8 cellular contexts compared by ENCODE assay signal in genomic region chr3:182794455-182794773, GRCh38. TPM values are rescaled to one million over a fixed set of nuclear protein-coding genes. Genes with fewer than 3 reads are reported as not detected.
A peak's percentile ranks its signal among the peaks of the same experiment; 100 is the strongest.
DNase-seq lines count a peak whose midpoint lies in the region; ATAC-seq, FAIRE-seq and TF ChIP-seq lines count a peak whose summit lies in the region.

No MANE protein-coding gene starts in this region.

- H3K9me3 Mint-ChIP-seq in CD4-positive, CD25-positive, alpha-beta regulatory T cell: peaks cover 0 to 3% (median 0%) of the 10 kb centered on the region in 7 donors
- no peaks in the 10 kb centered on the region for H3K9me3 Mint-ChIP-seq in nephron progenitor cell

- H3K4me1 Mint-ChIP-seq in CD4-positive, CD25-positive, alpha-beta regulatory T cell: peaks cover 20 to 55% (median 37%) of the 10 kb centered on the region in 4 donors
- peaks cover 22% of the 10 kb centered on the region for H3K4me1 Mint-ChIP-seq in nephron progenitor cell

- peak overlapping the region; percentile 92 for H3K27ac ChIP-seq in CD4-positive, CD25-positive, alpha-beta regulatory T cell (ENCODE audit: insufficient read depth, low read length, poor library complexity, severe bottlenecking)
- H3K27ac ChIP-seq in duodenal mucosa (ENCODE audit: low read depth, low read length): peak overlapping the region; percentile 93

- no peak for FAIRE-seq in D721Med (lab: Jason Lieb, UNC)

- peak overlapping the region; percentile 89 to 96 (median 94) for H3K4me3 Mint-ChIP-seq in CD4-positive, CD25-positive, alpha-beta regulatory T cell
- peak overlapping the region; percentile 94 for H3K4me3 Mint-ChIP-seq in nephron progenitor cell

- peaks cover 12% of the 10 kb centered on the region for H3K27me3 ChIP-seq in CD4-positive, CD25-positive, alpha-beta regulatory T cell (ENCODE audit: control insufficient read depth, insufficient read depth, low read length)
- H3K27me3 ChIP-seq in duodenal mucosa (ENCODE audit: control insufficient read depth in 1 of 2, insufficient read depth in 2 of 2, low read length in 2 of 2): no peaks in the 10 kb centered on the region

- H3K27me3 Mint-ChIP-seq in CD4-positive, CD25-positive, alpha-beta regulatory T cell: peaks cover 4% of the 10 kb centered on the region
- peaks cover 7% of the 10 kb centered on the region for H3K27me3 Mint-ChIP-seq in nephron progenitor cell (ENCODE audit: low read depth, poor library complexity)

- DNase-seq in CD4-positive, CD25-positive, alpha-beta regulatory T cell: no peak
- peak; percentile 52 for DNase-seq in NCI-H146 treated with DMSO at 0.1 percent for 48 hours (lab: John Stamatoyannopoulos, UW; ENCODE audit: unreplicated experiment)
- no peak for DNase-seq in nephron progenitor cell
- no peak for DNase-seq in GOT3 (lab: John Stamatoyannopoulos, UW)
- no peak for DNase-seq in stimulated activated CD4-positive, alpha-beta T cell treated with anti-CD3 and anti-CD28 coated beads, Interleukin-2, amount 100 ng/mL, for 48 hours
- DNase-seq in D721Med (ENCODE audit: insufficient read length, low spot score): no peak

- TF ChIP-seq CTCF in nephron progenitor cell (IDR thresholded peaks at IDR 0.05) (no peak), D721Med (IDR thresholded peaks at IDR 0.05; ENCODE audit: insufficient read depth, missing control alignments) (no peak)

- ATAC-seq in CD4-positive, CD25-positive, alpha-beta regulatory T cell (ENCODE audit: low read depth in 2 of 2): no peak
- no peak for ATAC-seq in GM21367 (IDR thresholded peaks at IDR 0.05; ENCODE audit: unreplicated experiment)

- peak overlapping the region; percentile 94 to 98 (median 97) for H3K27ac Mint-ChIP-seq in CD4-positive, CD25-positive, alpha-beta regulatory T cell
- peak overlapping the region; percentile 86 for H3K27ac Mint-ChIP-seq in nephron progenitor cell

- H3K4me1 ChIP-seq in CD4-positive, CD25-positive, alpha-beta regulatory T cell (ENCODE audit: control insufficient read depth, insufficient read depth, low read length, poor library complexity, severe bottlenecking): peaks cover 30% of the 10 kb centered on the region
- peaks cover 18 to 27% of the 10 kb centered on the region in 2 donors for H3K4me1 ChIP-seq in duodenal mucosa (ENCODE audit: control insufficient read depth in 1 of 2, insufficient read depth in 2 of 2, low read length in 2 of 2)

- H3K9me3 ChIP-seq in CD4-positive, CD25-positive, alpha-beta regulatory T cell (ENCODE audit: control insufficient read depth in 2 of 2, low read length in 2 of 2): no peaks in the 10 kb centered on the region
- H3K9me3 ChIP-seq in duodenal mucosa (ENCODE audit: control insufficient read depth in 1 of 2, low read length in 2 of 2): no peaks in the 10 kb centered on the region

- H3K4me3 ChIP-seq in CD4-positive, CD25-positive, alpha-beta regulatory T cell (ENCODE audit: low read depth, low read length): peak overlapping the region; percentile 96
- H3K4me3 ChIP-seq in duodenal mucosa (ENCODE audit: low read depth in 1 of 2, low read length in 2 of 2): peak overlapping the region; percentile 97 to 100

- peak overlapping the region; percentile 99 for H3K9ac ChIP-seq in duodenal mucosa (ENCODE audit: low read depth in 1 of 2, low read length in 2 of 2)

- no peaks in the 10 kb centered on the region for H3K36me3 ChIP-seq in CD4-positive, CD25-positive, alpha-beta regulatory T cell (ENCODE audit: control insufficient read depth, insufficient read depth, low read length)
- H3K36me3 ChIP-seq in duodenal mucosa (ENCODE audit: control insufficient read depth in 1 of 2, insufficient read depth in 2 of 2, low read length in 2 of 2): no peaks in the 10 kb centered on the region

- H3K36me3 Mint-ChIP-seq in CD4-positive, CD25-positive, alpha-beta regulatory T cell: peaks cover 4% of the 10 kb centered on the region
- H3K36me3 Mint-ChIP-seq in nephron progenitor cell (ENCODE audit: low read depth): peaks cover 4% of the 10 kb centered on the region

RNA-seq across cellular contexts. Expression of gene ATP11B, which starts 1.1 kb away (rescaled TPM):
- 151 TPM for total RNA-seq in CD4-positive, CD25-positive, alpha-beta regulatory T cell
- 10 to 100 TPM; 26.8 to 51.6 (median 37.1) TPM for polyA plus RNA-seq in CD4-positive, CD25-positive, alpha-beta regulatory T cell
